8 cellular contexts compared by ENCODE assay signal in the genomic region with DNA sequence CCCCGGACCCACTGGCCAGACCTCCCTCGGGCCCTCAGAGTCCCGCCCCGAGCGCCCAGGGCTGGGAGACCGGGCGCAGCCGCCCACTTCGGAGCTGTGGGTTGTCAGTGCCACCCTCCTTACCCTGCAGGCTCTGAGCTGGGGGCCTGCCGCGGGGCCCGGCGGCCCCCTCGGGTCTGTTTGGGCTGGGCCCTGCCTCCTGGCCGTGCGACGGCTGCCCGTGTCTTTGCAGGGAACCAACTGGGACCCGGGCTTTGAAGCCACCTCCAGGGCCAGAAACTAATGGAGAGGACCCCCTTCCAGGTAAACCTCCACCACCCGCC. TPM values are rescaled to one million over a fixed set of nuclear protein-coding genes. Genes with fewer than 3 reads are reported as not detected.
DNase-seq lines count a peak whose midpoint lies in the region; ATAC-seq, FAIRE-seq and TF ChIP-seq lines count a peak whose summit lies in the region.

No MANE protein-coding gene starts in this region.

- H2AFZ ChIP-seq in neuronal stem cell (ENCODE audit: low read length) = peak overlapping the region; percentile 98

- POLR2A ChIA-PET in CD8-positive, alpha-beta T cell (lab: Charles Lee) = interaction anchor here (1.0 to 1.5 kb wide), 6 partner anchors 8 to 305 kb away, joined by 3 to 6 read pairs (median 4); a partner anchor contains a TSS

- CTCF ChIA-PET in CD8-positive, alpha-beta T cell (lab: Charles Lee) = interaction anchor here (1.4 kb wide), 1 partner anchor 26 kb away, joined by 4 read pairs; no protein-coding TSS in a partner anchor

- no peaks in the 10 kb centered on the region for H3K9me3 Mint-ChIP-seq in CD8-positive, alpha-beta T cell

- H2BK5ac ChIP-seq in neuronal stem cell (ENCODE audit: low read length) = peak overlapping the region; percentile 82

- no peaks in the 10 kb centered on the region for H3K27me3 Mint-ChIP-seq in CD8-positive, alpha-beta T cell (ENCODE audit: low read depth)

- H2BK120ac ChIP-seq in neuronal stem cell (ENCODE audit: low read depth, low read length) = no peak overlapping the region

- H3K4ac ChIP-seq in neuronal stem cell (ENCODE audit: low read length) = no peak overlapping the region

- peaks cover 9% of the 10 kb centered on the region for H3K4me1 ChIP-seq in CD8-positive, alpha-beta T cell (ENCODE audit: insufficient read depth, low read length)
- H3K4me1 ChIP-seq in HUES6 (ENCODE audit: control insufficient read depth, insufficient read depth, low read length) (peaks cover 18% of the 10 kb centered on the region), neuronal stem cell (ENCODE audit: control insufficient read depth in 2 of 2, insufficient read depth in 1 of 2, low read depth in 1 of 2, low read length in 2 of 2) (peaks cover 13 to 19% of the 10 kb centered on the region in 2 donors)

- H3K4me2 ChIP-seq in neuronal stem cell (ENCODE audit: insufficient read depth, low read length, poor library complexity, severe bottlenecking) = peak overlapping the region; percentile 89

- H3K36me3 Mint-ChIP-seq in CD8-positive, alpha-beta T cell = peaks cover 6% of the 10 kb centered on the region

- no peak overlapping the region for H4K8ac ChIP-seq in neuronal stem cell (ENCODE audit: low read depth, low read length)

- no CpG with 5 or more reads among the region's 20 CpGs for WGBS in neuronal stem cell (ENCODE audit: extremely low coverage in 2 of 2, insufficient read length in 2 of 2, insufficient replicate concordance in 1 of 2), 2 donors

- no peak for DNase-seq in CD8-positive, alpha-beta T cell
- no peak for DNase-seq in choroid plexus epithelial cell (ENCODE audit: low read depth)
- DNase-seq in neuronal stem cell (ENCODE audit: low spot score) = no peak
- no peak for DNase-seq in CD1c-positive myeloid dendritic cell (ENCODE audit: extremely low spot score)
- DNase-seq in DMS114 treated with DMSO at 0.1 percent for 48 hours (lab: John Stamatoyannopoulos, UW; ENCODE audit: unreplicated experiment) = no peak
- no peak for DNase-seq in frontal cortex (ENCODE audit: low spot score in 2 of 2)

- H3K27ac Mint-ChIP-seq in CD8-positive, alpha-beta T cell = no peak overlapping the region

- peak overlapping the region; percentile 54 for H3K4me3 ChIP-seq in CD8-positive, alpha-beta T cell (ENCODE audit: low read depth, low read length)
- peak overlapping the region; percentile 67 for H3K4me3 ChIP-seq in HUES6 (ENCODE audit: low read depth, low read length)
- H3K4me3 ChIP-seq in choroid plexus epithelial cell (ENCODE audit: low read depth, low read length) = peak overlapping the region; percentile 60
- peak overlapping the region; percentile 67 to 92 for H3K4me3 ChIP-seq in neuronal stem cell (ENCODE audit: low read length in 2 of 2)

- H3K4me1 Mint-ChIP-seq in CD8-positive, alpha-beta T cell (ENCODE audit: low read depth) = peaks cover 6% of the 10 kb centered on the region

- H3K9ac ChIP-seq in HUES6 (ENCODE audit: low read length) = peak overlapping the region; percentile 66
- peak overlapping the region; percentile 88 for H3K9ac ChIP-seq in neuronal stem cell (ENCODE audit: low read depth, low read length, poor library complexity)

- no peaks in the 10 kb centered on the region for H3K27me3 ChIP-seq in CD8-positive, alpha-beta T cell (ENCODE audit: insufficient read depth, low read length)
- H3K27me3 ChIP-seq in HUES6 (ENCODE audit: control insufficient read depth, insufficient read depth, low read length) (no peaks in the 10 kb centered on the region), neuronal stem cell (ENCODE audit: control insufficient read depth in 3 of 3, insufficient read depth in 3 of 3, low read depth in 1 of 3, low read length in 3 of 3) (no peaks in the 10 kb centered on the region)

- H3K9me3 ChIP-seq in CD8-positive, alpha-beta T cell (ENCODE audit: low read length) = no peaks in the 10 kb centered on the region
- no peaks in the 10 kb centered on the region for H3K9me3 ChIP-seq in HUES6 (ENCODE audit: control insufficient read depth, insufficient read depth, low read depth, low read length)
- H3K9me3 ChIP-seq in neuronal stem cell (replicated peaks in 1 of 2; ENCODE audit: control insufficient read depth in 2 of 2, insufficient read depth in 1 of 2, low read depth in 1 of 2, low read length in 2 of 2) = no peaks in the 10 kb centered on the region

- H3K79me1 ChIP-seq in neuronal stem cell (ENCODE audit: low read depth, low read length) = peaks cover 19% of the 10 kb centered on the region

- FAIRE-seq in frontal cortex (lab: Jason Lieb, UNC) = no peak

- peak overlapping the region; percentile 25 for H3K23ac ChIP-seq in neuronal stem cell (ENCODE audit: low read depth, low read length, poor library complexity)

- intact Hi-C loops in CD8-positive, alpha-beta T cell (cut with DNase I, micrococcal nuclease) = loop anchor here (1.0 kb wide), 3 partner anchors 14 to 31 kb away; a partner anchor contains a TSS

- H3K27ac ChIP-seq in CD8-positive, alpha-beta T cell (ENCODE audit: low read depth, low read length) = no peak overlapping the region
- H3K27ac ChIP-seq in HUES6 (ENCODE audit: low read depth, low read length) = peak overlapping the region; percentile 60; the same call in 1 of the 2 replicates
- peak overlapping the region; percentile 77 for H3K27ac ChIP-seq in neuronal stem cell (replicated peaks; ENCODE audit: low read length)

- no peak overlapping the region for H3K4me3 Mint-ChIP-seq in CD8-positive, alpha-beta T cell

- H3K14ac ChIP-seq in neuronal stem cell (ENCODE audit: low read length) = peak overlapping the region; percentile 38

- H2BK15ac ChIP-seq in neuronal stem cell (ENCODE audit: low read length) = peak overlapping the region; percentile 49

- peak overlapping the region; percentile 75 for H2AK5ac ChIP-seq in neuronal stem cell (ENCODE audit: low read depth, low read length)

- H3K36me3 ChIP-seq in CD8-positive, alpha-beta T cell (ENCODE audit: insufficient read depth, low read length) = no peaks in the 10 kb centered on the region
- H3K36me3 ChIP-seq in HUES6 (ENCODE audit: control insufficient read depth, insufficient read depth, low read length) (peaks cover 57% of the 10 kb centered on the region), neuronal stem cell (replicated peaks in 1 of 2; ENCODE audit: control insufficient read depth in 2 of 2, insufficient read depth in 2 of 2, low read length in 2 of 2) (peaks cover 41 to 64% of the 10 kb centered on the region in 2 donors)

- no peak overlapping the region for H4K91ac ChIP-seq in neuronal stem cell (ENCODE audit: low read depth, low read length, poor library complexity)

- H2BK12ac ChIP-seq in neuronal stem cell (ENCODE audit: low read length) = no peak overlapping the region

- H3K18ac ChIP-seq in neuronal stem cell (ENCODE audit: low read length) = peak overlapping the region; percentile 76

- no peak for ATAC-seq in CD8-positive, alpha-beta T cell
- no peak for ATAC-seq in HG03175 (IDR thresholded peaks at IDR 0.05; ENCODE audit: unreplicated experiment)

- TF ChIP-seq CTCF in CD8-positive, alpha-beta T cell (IDR thresholded peaks at IDR 0.05) = no peak
- no peak for TF ChIP-seq CTCF in choroid plexus epithelial cell (conservative IDR thresholded peaks at IDR 0.05; ENCODE audit: low read depth, low read length)

RNA-seq across cellular contexts. Expression of a gene that starts 0.4 kb away (rescaled TPM):
- total RNA-seq in CD8-positive, alpha-beta T cell = under 1 TPM; 0.30 to 0.69 TPM
- 31.4 TPM for polyA plus RNA-seq in neuronal stem cell (2013, experiment 1 of 2)
- 29.6 TPM for polyA plus RNA-seq in neuronal stem cell (2013, experiment 2 of 2)
- 7.7 TPM for total RNA-seq in frontal cortex

RNA-seq across cellular contexts. Expression of a gene that starts 10.7 kb away (rescaled TPM):
- total RNA-seq in CD8-positive, alpha-beta T cell = not detected
- polyA plus RNA-seq in neuronal stem cell (2013, experiment 1 of 2) = 0.96 TPM
- 1.1 TPM for polyA plus RNA-seq in neuronal stem cell (2013, experiment 2 of 2)
- total RNA-seq in frontal cortex = 3.3 TPM

RNA-seq across cellular contexts. Expression of a gene that starts 14.6 kb away (rescaled TPM):
- total RNA-seq in CD8-positive, alpha-beta T cell = 1 to 10 TPM; 2.8 to 3.8 TPM
- polyA plus RNA-seq in neuronal stem cell (2013, experiment 1 of 2) = 7.1 TPM
- polyA plus RNA-seq in neuronal stem cell (2013, experiment 2 of 2) = 7.2 TPM
- total RNA-seq in frontal cortex = 24.5 TPM

RNA-seq across cellular contexts. Expression of a gene that starts 31.1 kb away (rescaled TPM):
- 1 to 10 TPM in 1 of 2 experiments, under 1 TPM in 1; 0.61 to 1.2 TPM for total RNA-seq in CD8-positive, alpha-beta T cell
- 26.8 TPM for polyA plus RNA-seq in neuronal stem cell (2013, experiment 1 of 2)
- polyA plus RNA-seq in neuronal stem cell (2013, experiment 2 of 2) = 26.7 TPM
- 12.6 TPM for total RNA-seq in frontal cortex

RNA-seq across cellular contexts. Expression of a gene that starts 53.4 kb away (rescaled TPM):
- total RNA-seq in CD8-positive, alpha-beta T cell = 100 to 1,000 TPM; 260 TPM
- polyA plus RNA-seq in neuronal stem cell (2013, experiment 1 of 2) = 244 TPM
- polyA plus RNA-seq in neuronal stem cell (2013, experiment 2 of 2) = 240 TPM
- 10.6 TPM for total RNA-seq in frontal cortex
